Comparison of ENCODE assay signal across 8 cellular contexts in genomic region chr14:77799863-77800730, GRCh38. TPM values are rescaled to one million over a fixed set of nuclear protein-coding genes. Genes with fewer than 3 reads are reported as not detected.
DNase-seq lines count a peak whose midpoint lies in the region; ATAC-seq, FAIRE-seq and TF ChIP-seq lines count a peak whose summit lies in the region.

Gene ADCK1, plus strand, starts transcription at chr14:77800109. Its CDS starts 18,870 bp downstream, at chr14:77818979.

- ATAC-seq in HG03175 (IDR thresholded peaks at IDR 0.05; ENCODE audit: unreplicated experiment), result peak; percentile 95
- peak; percentile 90 for ATAC-seq in central memory CD8-positive, alpha-beta T cell (replicated peaks; ENCODE audit: extremely low read depth, poor library complexity, severe bottlenecking)

- no peaks in the 10 kb centered on the region for H3K9me1 ChIP-seq in keratinocyte (ENCODE audit: control insufficient read depth, extremely low read depth, insufficient read depth, low read length)

- H3K4me2 ChIP-seq in keratinocyte (ENCODE audit: control insufficient read depth, extremely low read depth, insufficient read depth, low read depth, low read length), result peak within 1 kb of the TSS; percentile 85

- peak within 1 kb of the TSS; percentile 82 for H3K9ac ChIP-seq in keratinocyte (ENCODE audit: control insufficient read depth, extremely low read depth, insufficient read depth, low read length)

- dilution Hi-C loops in keratinocyte (cut with MboI; ENCODE audit: extremely low pct_ligation_motif_present, low sequenced_read_pairs), result no loop called here

- peak; percentile 70 for DNase-seq in AG10803 (ENCODE audit: low read depth)
- peak; percentile 79 for DNase-seq in NCI-H2227 treated with DMSO at 0.1 percent for 48 hours (lab: John Stamatoyannopoulos, UW)
- DNase-seq in activated CD4-positive, CD25-positive, alpha-beta regulatory T cell treated with anti-CD3 and anti-CD28 coated beads, Interleukin-2, amount 50 U/mL, for 16 hours (ENCODE audit: low read depth, low spot score), result peak; percentile 58
- DNase-seq in central memory CD8-positive, alpha-beta T cell (ENCODE audit: low spot score in 2 of 2), result peak; percentile 66
- DNase-seq in keratinocyte (ENCODE audit: low read depth, low spot score), result peak; percentile 13
- DNase-seq in stimulated activated CD4-positive, alpha-beta T cell treated with anti-CD3 and anti-CD28 coated beads, Interleukin-15, amount 100 ng/mL, for 1 hour (ENCODE audit: low read depth in 1 of 2, low spot score in 1 of 2), result peak; percentile 65 to 77

- H3K4me1 Mint-ChIP-seq in central memory CD8-positive, alpha-beta T cell, result peaks cover 5% of the 10 kb centered on the region

- no peaks in the 10 kb centered on the region for H3K9me3 ChIP-seq in keratinocyte (ENCODE audit: control insufficient read depth, low read depth, low read length)

- no peaks in the 10 kb centered on the region for H3K79me2 ChIP-seq in keratinocyte (ENCODE audit: control insufficient read depth, insufficient read depth, low read length)

- H3K4me1 ChIP-seq in keratinocyte (ENCODE audit: control insufficient read depth, extremely low read depth, insufficient read depth, low read length), result peaks cover 6% of the 10 kb centered on the region

- H3K27ac ChIP-seq in keratinocyte (ENCODE audit: control insufficient read depth, insufficient read depth, low read length), result peak within 1 kb of the TSS; percentile 51

- peak within 1 kb of the TSS; percentile 57 for H3K27ac Mint-ChIP-seq in central memory CD8-positive, alpha-beta T cell (ENCODE audit: low read depth)

- peak; percentile 58 for TF ChIP-seq CTCF in AG10803 (conservative IDR thresholded peaks at IDR 0.05; ENCODE audit: low read length)
- TF ChIP-seq CTCF in keratinocyte (optimal IDR thresholded peaks at IDR 0.05 in 1 of 3, IDR thresholded peaks at IDR 0.05 in 1 of 3, conservative IDR thresholded peaks at IDR 0.05 in 1 of 3; ENCODE audit: extremely low read depth in 1 of 3, insufficient read depth in 2 of 3, low read length in 3 of 3), result peak; percentile 13 to 44 (median 34)

- H3K9me3 Mint-ChIP-seq in central memory CD8-positive, alpha-beta T cell, result no peaks in the 10 kb centered on the region

- peak; percentile 84 for TF ChIP-seq POLR2A in GM18951 (IDR thresholded peaks at IDR 0.05; ENCODE audit: extremely low read depth, insufficient read depth, insufficient read length)

- H3K4me3 ChIP-seq in AG10803 (ENCODE audit: low read length), result peak within 1 kb of the TSS; percentile 72
- peak within 1 kb of the TSS; percentile 67 to 80 (median 74) for H3K4me3 ChIP-seq in keratinocyte (ENCODE audit: control insufficient read depth in 2 of 3, extremely low read depth in 1 of 3, insufficient read depth in 2 of 3, low read depth in 1 of 3, low read length in 3 of 3)

- H3K36me3 Mint-ChIP-seq in central memory CD8-positive, alpha-beta T cell (ENCODE audit: insufficient read depth), result peaks cover 5% of the 10 kb centered on the region

- in situ Hi-C loops in GM18951 (cut with MboI; ENCODE audit: low sequenced_read_pairs, unreplicated experiment), result no loop called here

- no peak for FAIRE-seq in keratinocyte (lab: Jason Lieb, UNC)

- no peaks in the 10 kb centered on the region for H3K27me3 ChIP-seq in keratinocyte (ENCODE audit: control insufficient read depth, extremely low read depth, insufficient read depth, low read length)

- H4K20me1 ChIP-seq in keratinocyte (ENCODE audit: control insufficient read depth, extremely low read depth, insufficient read depth, low read length), result no peaks in the 10 kb centered on the region

- no peaks in the 10 kb centered on the region for H3K27me3 Mint-ChIP-seq in central memory CD8-positive, alpha-beta T cell

- no peaks in the 10 kb centered on the region for H3K36me3 ChIP-seq in keratinocyte (ENCODE audit: control insufficient read depth in 2 of 2, extremely low read depth in 1 of 2, insufficient read depth in 2 of 2, low read length in 2 of 2)

- peak within 1 kb of the TSS; percentile 95 for H2AFZ ChIP-seq in keratinocyte (ENCODE audit: control insufficient read depth, low read length)

- peak within 1 kb of the TSS; percentile 85 for H3K4me3 Mint-ChIP-seq in central memory CD8-positive, alpha-beta T cell

RNA-seq across cellular contexts. Expression of gene ADCK1, which starts in this region (rescaled TPM):
- 4.8 to 9.5 TPM (median 4.9 TPM) in 3 replicates for polyA plus RNA-seq in keratinocyte
- 2.0 TPM for polyA plus RNA-seq in keratinocyte (2011; ENCODE audit: low read depth)
- 5.7 and 6.7 TPM in 2 replicates for polyA plus RNA-seq in keratinocyte (2011; cell fraction: cytosol; rRNA removed)
- 13.7 and 15.6 TPM in 2 replicates for polyA plus RNA-seq in keratinocyte (2011; cell fraction: nucleus; rRNA removed)
- polyA plus RNA-seq in keratinocyte (2012; ENCODE audit: low replicate concordance), result 5.0 and 6.7 TPM in 2 replicates
- 7.1 to 12.9 TPM (median 8.1 TPM) in 3 replicates for polyA minus RNA-seq in keratinocyte
- 11.5 TPM for polyA minus RNA-seq in keratinocyte (2011; cell fraction: cytosol; rRNA and poly(A)+ RNA removed)
- polyA minus RNA-seq in keratinocyte (2011; cell fraction: nucleus; rRNA and poly(A)+ RNA removed), result 5.8 and 8.4 TPM in 2 replicates

Comparison
In these comparisons a context has a peak if more than half of its experiments do, and no peak if none do; other contexts are left out.
1. Peak in every context shown above with its lines: DNase-seq, ATAC-seq, H3K4me3 ChIP-seq and H3K27ac ChIP-seq.
2. DNase-seq: peak in every context shown above with its lines; median percentile 79 in NCI-H2227 treated with DMSO at 0.1 percent for 48 hours; 71 in stimulated activated CD4-positive, alpha-beta T cell treated with anti-CD3 and anti-CD28 coated beads, Interleukin-15, amount 100 ng/mL, for 1 hour; 70 in AG10803; 66 in central memory CD8-positive, alpha-beta T cell; 58 in activated CD4-positive, CD25-positive, alpha-beta regulatory T cell treated with anti-CD3 and anti-CD28 coated beads, Interleukin-2, amount 50 U/mL, for 16 hours; 13 in keratinocyte.